23 cellular contexts compared by ENCODE assay signal in the genomic region with DNA sequence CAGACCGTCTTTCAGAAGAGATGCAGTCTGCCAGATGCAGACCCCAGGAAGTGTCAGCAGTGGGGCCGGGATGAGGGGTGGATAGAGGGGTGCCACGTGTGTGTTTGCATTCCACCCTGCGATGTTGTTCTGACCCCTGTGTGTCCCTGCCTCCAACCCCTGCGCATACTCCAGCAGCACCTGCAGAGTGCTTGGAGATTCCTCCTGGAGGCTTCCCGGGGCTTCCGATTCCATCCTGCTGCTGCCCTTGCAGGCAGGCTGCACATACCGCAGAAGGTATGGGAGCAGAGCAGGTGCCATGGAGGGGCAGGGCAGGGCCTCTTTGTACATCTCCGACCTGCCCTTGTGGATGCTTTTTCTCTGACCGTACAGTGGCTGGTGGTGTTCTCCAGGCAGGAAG.
"Had no signal": no experiment of that assay in that cellular context is flagged by ENCODE, and none has a peak within 500 bp of the region (broad histone marks: within the 10 kb centered on the region; RNA-seq: fewer than 3 reads in every experiment).

No MANE protein-coding gene starts in this region.

- H3K36me3 ChIP-seq: gastrocnemius medialis, neural progenitor cell, prostate gland, right atrium auricular region, sigmoid colon, tibial artery had no signal

- DNase-seq: cortex of kidney; effector memory CD8-positive, alpha-beta T cell; foreskin fibroblast; gastrocnemius medialis; head of caudate nucleus; mesendoderm; midbrain; naive thymus-derived CD4-positive, alpha-beta T cell; sigmoid colon; stimulated activated CD4-positive, alpha-beta T cell treated with anti-CD3 and anti-CD28 coated beads, Interleukin-2, amount 100 ng/mL, for 24 hours; stimulated activated CD4-positive, alpha-beta T cell treated with anti-CD3 and anti-CD28 coated beads, Interleukin-4, amount 100 ng/mL, for 24 hours; stimulated activated naive CD8-positive, alpha-beta T cell treated with anti-CD3 and anti-CD28 coated beads, Interleukin-15, Interleukin-2, amounts not matched to agents 100 U/mL and 50 U/mL, for 24 hours; substantia nigra; testis; tibial artery had no signal

- H3K27ac ChIP-seq: gastrocnemius medialis, neural progenitor cell, prostate gland, right atrium auricular region, sigmoid colon, testis, tibial artery had no signal

- H3K27me3 ChIP-seq: gastrocnemius medialis, neural progenitor cell, right atrium auricular region, sigmoid colon, testis, tibial artery had no signal

- H3K9me3 ChIP-seq: gastrocnemius medialis, prostate gland, right atrium auricular region, sigmoid colon, testis, tibial artery had no signal

- H3K4me3 ChIP-seq: gastrocnemius medialis, neural progenitor cell, prostate gland, right atrium auricular region, sigmoid colon, testis, tibial artery had no signal

- H3K36me3 Mint-ChIP-seq: naive thymus-derived CD4-positive, alpha-beta T cell; neural progenitor cell; stimulated activated effector memory CD8-positive, alpha-beta T cell treated with anti-CD3 and anti-CD28 coated beads, Interleukin-12 subunit alpha, Interleukin-12 subunit beta, amount 100 ng/mL, for 72 hours; type B pancreatic cell had no signal

- H3K4me1 ChIP-seq: gastrocnemius medialis, neural progenitor cell, prostate gland, testis had no signal

- H3K27me3 Mint-ChIP-seq: type B pancreatic cell had no signal

- H2AFZ ChIP-seq: neural progenitor cell had no signal

- H3K4me3 Mint-ChIP-seq: effector memory CD8-positive, alpha-beta T cell; naive thymus-derived CD4-positive, alpha-beta T cell; nephron; neural progenitor cell; stimulated activated effector memory CD8-positive, alpha-beta T cell treated with anti-CD3 and anti-CD28 coated beads, Interleukin-12 subunit alpha, Interleukin-12 subunit beta, amount 100 ng/mL, for 72 hours; type B pancreatic cell had no signal

- H3K4me1 Mint-ChIP-seq: stimulated activated effector memory CD8-positive, alpha-beta T cell treated with anti-CD3 and anti-CD28 coated beads, Interleukin-12 subunit alpha, Interleukin-12 subunit beta, amount 100 ng/mL, for 72 hours had no signal

- FAIRE-seq: keratinocyte had no signal

- H3K9ac ChIP-seq: neural progenitor cell had no signal

- H3K9me3 Mint-ChIP-seq: effector memory CD8-positive, alpha-beta T cell; naive thymus-derived CD4-positive, alpha-beta T cell; neural progenitor cell; stimulated activated effector memory CD8-positive, alpha-beta T cell treated with anti-CD3 and anti-CD28 coated beads, Interleukin-12 subunit alpha, Interleukin-12 subunit beta, amount 100 ng/mL, for 72 hours; type B pancreatic cell had no signal

- ATAC-seq: effector memory CD8-positive, alpha-beta T cell; gastrocnemius medialis; left lobe of liver; naive thymus-derived CD4-positive, alpha-beta T cell; stimulated activated effector memory CD8-positive, alpha-beta T cell treated with anti-CD3 and anti-CD28 coated beads, Interleukin-12 subunit alpha, Interleukin-12 subunit beta, amount 100 ng/mL, for 72 hours; stimulated activated naive CD8-positive, alpha-beta T cell treated with anti-CD3 and anti-CD28 coated beads, Interleukin-15, Interleukin-2, amounts not matched to agents 100 U/mL and 50 U/mL, for 24 hours had no signal

- H3K27ac Mint-ChIP-seq: effector memory CD8-positive, alpha-beta T cell; nephron; neural progenitor cell; stimulated activated effector memory CD8-positive, alpha-beta T cell treated with anti-CD3 and anti-CD28 coated beads, Interleukin-12 subunit alpha, Interleukin-12 subunit beta, amount 100 ng/mL, for 72 hours; type B pancreatic cell had no signal

- H3K4me2 ChIP-seq: neural progenitor cell had no signal
